Comparison of ENCODE assay signal across 19 cellular contexts in genomic region chr2:6370753-6371152, GRCh38.
"Had no signal": no experiment of that assay in that cellular context is flagged by ENCODE, and none has a peak within 500 bp of the region (broad histone marks: within the 10 kb centered on the region; RNA-seq: fewer than 3 reads in every experiment).

No MANE protein-coding gene starts in this region.

- H3K4me1 ChIP-seq: adrenal gland, esophagus muscularis mucosa, lower lobe of right lung, suprapubic skin had no signal

- H3K4me3 ChIP-seq: adrenal gland, esophagus muscularis mucosa, lower lobe of right lung, suprapubic skin had no signal

- H3K27me3 ChIP-seq: adrenal gland, esophagus muscularis mucosa, neutrophil, suprapubic skin had no signal

- H3K9me3 ChIP-seq: adrenal gland, neutrophil had no signal

- H3K36me3 ChIP-seq: adrenal gland, esophagus muscularis mucosa, lower lobe of right lung, neutrophil, suprapubic skin had no signal

- ATAC-seq: activated T-helper 17 cell treated with anti-CD3 and anti-CD28 coated beads, Interleukin-2, amount 50 U/mL, for 72 hours; lower lobe of right lung; right cardiac atrium; T-helper 17 cell had no signal

- H3K27ac ChIP-seq: adrenal gland, esophagus muscularis mucosa, lower lobe of right lung, neutrophil, suprapubic skin had no signal

- DNase-seq: activated CD4-positive, alpha-beta T cell treated with anti-CD3 and anti-CD28 coated beads, Interleukin-2, amount 10 ng/mL, durations not matched to agents 7 days and 5 days; activated CD4-positive, CD25-positive, alpha-beta regulatory T cell; activated CD8-positive, alpha-beta memory T cell treated with anti-CD3 and anti-CD28 coated beads for 24 hours; activated naive CD4-positive, alpha-beta T cell treated with anti-CD3 and anti-CD28 coated beads, Interleukin-2, amount 10 ng/mL, durations not matched to agents 7 days and 5 days; activated T-cell treated with anti-CD3 and anti-CD28 coated beads for 4 hours; adrenal gland; kidney glomerular epithelial cell; lower lobe of right lung; midbrain; naive B cell; posterior cingulate gyrus; right cardiac atrium; stimulated activated CD4-positive, alpha-beta T cell treated with anti-CD3 and anti-CD28 coated beads, Interleukin-2, amount 100 ng/mL, for 24 hours; stimulated activated naive CD4-positive, alpha-beta T cell treated with Interleukin-2 at 50 U/mL for 16 hours; T-helper 17 cell had no signal
